ENCODE assay signal across 9 cellular contexts in the genomic region with DNA sequence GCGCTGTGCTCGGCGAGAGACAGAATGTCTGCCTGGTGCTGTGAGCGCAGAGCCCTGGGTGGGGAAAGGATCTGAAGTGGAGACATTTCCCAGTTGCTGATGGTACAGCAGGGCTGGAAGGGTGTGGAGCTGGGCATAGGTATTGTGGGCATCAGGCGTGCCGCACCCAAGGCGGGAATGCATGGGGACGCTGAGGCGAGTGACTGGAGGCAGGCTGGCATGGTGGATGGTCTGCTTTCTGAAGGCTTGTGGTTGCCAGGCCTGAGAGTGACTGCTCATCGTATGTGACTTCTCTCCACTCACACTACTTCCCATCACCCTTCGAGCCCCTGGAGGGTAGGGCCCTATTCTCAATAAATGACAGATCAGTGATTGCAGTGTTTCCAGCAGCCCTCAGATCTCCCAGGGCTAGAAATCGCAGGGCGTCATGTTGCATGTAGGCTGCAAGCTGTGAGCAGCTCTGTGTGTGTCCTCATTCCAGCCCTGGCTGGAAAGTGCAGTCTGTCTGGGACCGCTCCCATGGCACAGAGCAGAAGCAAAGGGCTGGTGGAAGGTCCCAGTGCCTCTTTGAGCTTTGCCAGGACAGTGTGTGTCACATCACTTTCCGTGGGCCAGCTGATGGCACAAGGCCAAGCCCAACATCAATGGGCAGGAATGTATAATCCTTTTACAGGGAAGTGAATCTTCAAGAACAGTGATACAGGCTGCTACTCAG.
A peak's percentile ranks its signal among the peaks of the same experiment; 100 is the strongest.
DNase-seq lines count a peak whose midpoint lies in the region; ATAC-seq and TF ChIP-seq lines count a peak whose summit lies in the region.
"Had no signal": no experiment of that assay in that cellular context is flagged by ENCODE, and none has a peak within 500 bp of the region (broad histone marks: within the 10 kb centered on the region; RNA-seq: fewer than 3 reads in every experiment).

No MANE protein-coding gene starts in this region.

- TF ChIP-seq CTCF in heart left ventricle (IDR thresholded peaks at IDR 0.05) (no peak), GM10266 (IDR thresholded peaks at IDR 0.05; ENCODE audit: control insufficient read depth, insufficient read depth, low read depth, missing control alignments) (no peak)

- H3K27me3 Mint-ChIP-seq in activated CD4-positive, alpha-beta T cell treated with anti-CD3 and anti-CD28 coated beads, Interleukin-2, amount 10 ng/mL, durations not matched to agents 7 days and 5 days = no peaks in the 10 kb centered on the region

- peaks cover 0 to 45% (median 26%) of the 10 kb centered on the region in 12 donors for H3K4me1 ChIP-seq in heart left ventricle
- peaks cover 30% of the 10 kb centered on the region for H3K4me1 ChIP-seq in skeletal muscle satellite cell (ENCODE audit: control insufficient read depth, insufficient read depth, low read length)

- intact Hi-C loops in heart left ventricle (cut with DNase I) = no loop called here

- no peak overlapping the region for H3K4me3 ChIP-seq in heart left ventricle
- H3K4me3 ChIP-seq in skeletal muscle satellite cell (ENCODE audit: low read length) = peak overlapping the region; percentile 46

- DNase-seq in GM04504 (ENCODE audit: low read depth) (peak; percentile 40), T1000 (lab: John Stamatoyannopoulos, UW) (peak; percentile 21), heart left ventricle (peak; percentile 38 to 83 (median 68)), GM10266 (ENCODE audit: extremely low spot score) (no peak), NCI-H1694 treated with DMSO at 0.1 percent for 48 hours (lab: John Stamatoyannopoulos, UW) (no peak)
- no peak for DNase-seq in activated CD4-positive, alpha-beta T cell treated with anti-CD3 and anti-CD28 coated beads, Interleukin-2, amount 10 ng/mL, durations not matched to agents 7 days and 5 days
- DNase-seq: activated CD8-positive, alpha-beta memory T cell treated with anti-CD3 and anti-CD28 coated beads, Interleukin-2, amount 50 U/mL, for 48 hours had no signal

- POLR2A ChIA-PET in activated CD4-positive, alpha-beta T cell treated with anti-CD3 and anti-CD28 coated beads, Interleukin-2, amount 10 ng/mL, durations not matched to agents 7 days and 5 days (lab: Charles Lee) = no interaction called here

- no peak overlapping the region for H3K27ac Mint-ChIP-seq in activated CD4-positive, alpha-beta T cell treated with anti-CD3 and anti-CD28 coated beads, Interleukin-2, amount 10 ng/mL, durations not matched to agents 7 days and 5 days

- H3K27me3 ChIP-seq in heart left ventricle (no peaks in the 10 kb centered on the region), skeletal muscle satellite cell (ENCODE audit: control insufficient read depth, insufficient read depth, low read length) (no peaks in the 10 kb centered on the region)

- H3K9me3 Mint-ChIP-seq in activated CD4-positive, alpha-beta T cell treated with anti-CD3 and anti-CD28 coated beads, Interleukin-2, amount 10 ng/mL, durations not matched to agents 7 days and 5 days = peaks cover 12% of the 10 kb centered on the region

- H3K4me2 ChIP-seq in skeletal muscle satellite cell (ENCODE audit: low read length) = peak overlapping the region; percentile 72

- peak; percentile 72 to 82 (median 80) for ATAC-seq in heart left ventricle
- ATAC-seq in GM18868 (IDR thresholded peaks at IDR 0.05; ENCODE audit: unreplicated experiment) = no peak

- 75 to 82% (median 77%) methylated on average over 15 of the region's 15 CpGs for WGBS in heart left ventricle, 4 donors

- H3K27ac ChIP-seq in heart left ventricle = peak overlapping the region in 1 of 12 donors; percentile 24

- peaks cover 1% of the 10 kb centered on the region for H3K4me1 Mint-ChIP-seq in activated CD4-positive, alpha-beta T cell treated with anti-CD3 and anti-CD28 coated beads, Interleukin-2, amount 10 ng/mL, durations not matched to agents 7 days and 5 days

- TF ChIP-seq POLR2A in heart left ventricle (IDR thresholded peaks at IDR 0.05) = no peak

- H3K9me3 ChIP-seq in heart left ventricle (peaks cover 0 to 9% (median 2%) of the 10 kb centered on the region in 12 donors), skeletal muscle satellite cell (replicated peaks; ENCODE audit: low read length) (no peaks in the 10 kb centered on the region)

- peak overlapping the region; percentile 74 for H3K9ac ChIP-seq in skeletal muscle satellite cell (ENCODE audit: low read depth, low read length)

- peaks cover 54% of the 10 kb centered on the region for H3K36me3 Mint-ChIP-seq in activated CD4-positive, alpha-beta T cell treated with anti-CD3 and anti-CD28 coated beads, Interleukin-2, amount 10 ng/mL, durations not matched to agents 7 days and 5 days (ENCODE audit: low read depth)

- no peak overlapping the region for H3K4me3 Mint-ChIP-seq in activated CD4-positive, alpha-beta T cell treated with anti-CD3 and anti-CD28 coated beads, Interleukin-2, amount 10 ng/mL, durations not matched to agents 7 days and 5 days

- CTCF ChIA-PET in activated CD4-positive, alpha-beta T cell treated with anti-CD3 and anti-CD28 coated beads, Interleukin-2, amount 10 ng/mL, durations not matched to agents 7 days and 5 days (lab: Charles Lee) = interaction anchor here (1.0 kb wide), 1 partner anchor 15 kb away, joined by 3 read pairs; no protein-coding TSS in a partner anchor

- H3K36me3 ChIP-seq in heart left ventricle (peaks cover 0 to 16% (median 0%) of the 10 kb centered on the region in 9 donors), skeletal muscle satellite cell (ENCODE audit: insufficient read depth, low read length) (peaks cover 7% of the 10 kb centered on the region)

Comparison
In these comparisons a context has a peak if more than half of its experiments do, and no peak if none do; other contexts are left out.
1. DNase-seq: peak in GM04504 (single experiment), T1000 (single experiment) and heart left ventricle (5 of 5); none in GM10266 (single experiment), activated CD4-positive, alpha-beta T cell treated with anti-CD3 and anti-CD28 coated beads, Interleukin-2, amount 10 ng/mL, durations not matched to agents 7 days and 5 days (single experiment) and NCI-H1694 treated with DMSO at 0.1 percent for 48 hours (single experiment).